In genomic region chr9:134329576-134329855, GRCh38 we compare ENCODE assay signal across 11 cellular contexts. TPM values are rescaled to one million over a fixed set of nuclear protein-coding genes. Genes with fewer than 3 reads are reported as not detected.
DNase-seq lines count a peak whose midpoint lies in the region; ATAC-seq and TF ChIP-seq lines count a peak whose summit lies in the region.
"Had no signal": no experiment of that assay in that cellular context is flagged by ENCODE, and none has a peak within 500 bp of the region (broad histone marks: within the 10 kb centered on the region; RNA-seq: fewer than 3 reads in every experiment).

No MANE protein-coding gene starts in this region.

- peak overlapping the region; percentile 49 for H3K27ac ChIP-seq in angular gyrus (ENCODE audit: low read depth, low read length)
- H3K27ac ChIP-seq in cardiac muscle cell = peak overlapping the region; percentile 87
- H3K27ac ChIP-seq in SK-N-SH (ENCODE audit: low read depth in 2 of 2, low read length in 1 of 2) = no peak overlapping the region

- ATAC-seq in GM18502 (IDR thresholded peaks at IDR 0.05; ENCODE audit: poor library complexity, unreplicated experiment) (no peak), HG02981 (IDR thresholded peaks at IDR 0.05; ENCODE audit: unreplicated experiment) (no peak)

- H3K4me3 Mint-ChIP-seq in progenitor cell of endocrine pancreas (ENCODE audit: low read depth) = no peak overlapping the region
- H3K4me3 Mint-ChIP-seq: immature natural killer cell had no signal

- H3K9me2 ChIP-seq in SK-N-SH = no peaks in the 10 kb centered on the region

- POLR2A ChIA-PET in SK-N-SH (lab: Yijun Ruan, JAX) = interaction anchor here (0.6 kb wide), 1 partner anchor 114 kb away, joined by 3 read pairs; no protein-coding TSS in a partner anchor

- H3K36me3 ChIP-seq in cardiac muscle cell (no peaks in the 10 kb centered on the region), SK-N-SH (replicated peaks in 1 of 2; ENCODE audit: control insufficient read depth in 1 of 2, insufficient read depth in 2 of 2, low read length in 1 of 2) (no peaks in the 10 kb centered on the region)

- peaks cover 77% of the 10 kb centered on the region for H3K79me2 ChIP-seq in SK-N-SH (ENCODE audit: insufficient read depth)

- no peak overlapping the region for H3K4me2 ChIP-seq in SK-N-SH

- peak overlapping the region; percentile 95 for H3K27ac Mint-ChIP-seq in progenitor cell of endocrine pancreas

- no peak overlapping the region for H3K9ac ChIP-seq in SK-N-SH

- H3K4me1 Mint-ChIP-seq in progenitor cell of endocrine pancreas (ENCODE audit: low read depth) = peaks cover 42% of the 10 kb centered on the region

- H2AFZ ChIP-seq in SK-N-SH (ENCODE audit: low read depth) = no peak overlapping the region

- WGBS in SK-N-SH (ENCODE audit: low lambda C conversion rate) = no CpG with 5 or more reads among the region's 7 CpGs

- peaks cover 44% of the 10 kb centered on the region for H3K4me1 ChIP-seq in cardiac muscle cell (ENCODE audit: low read depth)
- peaks cover 29 to 76% of the 10 kb centered on the region in 2 experiments; a peak in 3 of 4 replicates for H3K4me1 ChIP-seq in SK-N-SH (ENCODE audit: control insufficient read depth in 1 of 2, insufficient read depth in 2 of 2, low read depth in 1 of 2, low read length in 1 of 2)

- peaks cover 76% of the 10 kb centered on the region for H4K20me1 ChIP-seq in SK-N-SH (ENCODE audit: insufficient read depth)

- H3K27me3 ChIP-seq in cardiac muscle cell (no peaks in the 10 kb centered on the region), SK-N-SH (ENCODE audit: insufficient read depth) (no peaks in the 10 kb centered on the region)

- DNase-seq in AG10803 (ENCODE audit: low read depth) (no peak), cardiac muscle cell (ENCODE audit: low read depth in 1 of 2, low spot score in 1 of 2) (no peak), progenitor cell of endocrine pancreas (ENCODE audit: low spot score, unreplicated experiment) (no peak), SK-N-SH (no peak), NCI-H774 (lab: John Stamatoyannopoulos, UW) (no peak)
- DNase-seq: immature natural killer cell, NCI-H187 treated with DMSO at 0.1 percent for 48 hours, SHP77 had no signal

- TF ChIP-seq RAD21 in SK-N-SH (IDR thresholded peaks at IDR 0.05; ENCODE audit: low read length) = no peak

- H3F3A ChIP-seq in SK-N-SH (replicated peaks; ENCODE audit: insufficient read depth) = no peaks in the 10 kb centered on the region

- CTCF ChIA-PET in SK-N-SH (lab: Yijun Ruan, JAX) = interaction anchor here (0.7 to 5.5 kb wide), 5 partner anchors 19 to 159 kb away, joined by 3 to 32 read pairs (median 3); no protein-coding TSS in a partner anchor

- TF ChIP-seq CTCF in AG10803 (conservative IDR thresholded peaks at IDR 0.05; ENCODE audit: low read length) (no peak), cardiac muscle cell (IDR thresholded peaks at IDR 0.05; ENCODE audit: low read depth, low read length) (no peak), progenitor cell of endocrine pancreas (IDR thresholded peaks at IDR 0.05; ENCODE audit: unreplicated experiment) (no peak), SK-N-SH (IDR thresholded peaks at IDR 0.05) (no peak)

- H3K4me3 ChIP-seq in AG10803 (ENCODE audit: low read length) = peak overlapping the region; percentile 75
- no peak overlapping the region for H3K4me3 ChIP-seq in cardiac muscle cell
- no peak overlapping the region for H3K4me3 ChIP-seq in SK-N-SH (ENCODE audit: low read depth in 2 of 2, low read length in 1 of 2)

- TF ChIP-seq EP300 in SK-N-SH (IDR thresholded peaks at IDR 0.05; ENCODE audit: borderline replicate concordance in 1 of 2, low read depth in 1 of 2, low read length in 1 of 2) = no peak

- H3K9me3 Mint-ChIP-seq in progenitor cell of endocrine pancreas (ENCODE audit: low read depth) = no peaks in the 10 kb centered on the region
- H3K9me3 Mint-ChIP-seq: immature natural killer cell had no signal

- H3K27me3 Mint-ChIP-seq in progenitor cell of endocrine pancreas = no peaks in the 10 kb centered on the region

- no peaks in the 10 kb centered on the region for H3K36me3 Mint-ChIP-seq in progenitor cell of endocrine pancreas (ENCODE audit: insufficient read depth)
- H3K36me3 Mint-ChIP-seq: immature natural killer cell had no signal

- H3K9me3 ChIP-seq in cardiac muscle cell (ENCODE audit: low read depth) (no peaks in the 10 kb centered on the region), SK-N-SH (no peaks in the 10 kb centered on the region)

TF ChIP-seq in SK-N-SH, 30 proteins besides CTCF, POLR2A, EP300 and RAD21:
- TF ChIP-seq TCF12 (IDR thresholded peaks at IDR 0.05) (no peak), POLR2AphosphoS5 (IDR thresholded peaks at IDR 0.05; ENCODE audit: low read depth, low read length) (no peak), FOXJ3 (CRISPR knock-in tag; IDR thresholded peaks at IDR 0.05) (no peak), GATA2 (CRISPR knock-in tag; IDR thresholded peaks at IDR 0.05) (no peak)
- TF ChIP-seq, protein P1, sequence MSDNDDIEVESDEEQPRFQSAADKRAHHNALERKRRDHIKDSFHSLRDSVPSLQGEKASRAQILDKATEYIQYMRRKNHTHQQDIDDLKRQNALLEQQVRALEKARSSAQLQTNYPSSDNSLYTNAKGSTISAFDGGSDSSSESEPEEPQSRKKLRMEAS (IDR thresholded peaks at IDR 0.05; ENCODE audit: low read depth) = no peak
TF ChIP-seq in SK-N-SH: peak in this region for 0.

RNA-seq across cellular contexts. Expression of gene RXRA, which starts 3.3 kb away (rescaled TPM):
- total RNA-seq in cardiac muscle cell (46.1 and 50.4 TPM in 2 replicates), progenitor cell of endocrine pancreas (58.4 and 64.8 TPM in 2 replicates)
- polyA plus RNA-seq in cardiac muscle cell (32.9 and 41.4 TPM in 2 replicates), SK-N-SH (2012; rRNA removed) (5.2 and 7.6 TPM in 2 replicates)
- 3.4 and 5.5 TPM in 2 replicates for polyA plus RNA-seq in SK-N-SH (2012; cell fraction: cytosol; rRNA removed)
- 8.0 and 8.8 TPM in 2 replicates for polyA plus RNA-seq in SK-N-SH (2012; cell fraction: nucleus; rRNA removed)

Comparison
In these comparisons a context has a peak if more than half of its experiments do, and no peak if none do; other contexts are left out.
1. H3K27ac ChIP-seq: peak in angular gyrus (single experiment) and cardiac muscle cell (single experiment); none in SK-N-SH (0 of 2).